31 cellular contexts compared by ENCODE assay signal in the genomic region with DNA sequence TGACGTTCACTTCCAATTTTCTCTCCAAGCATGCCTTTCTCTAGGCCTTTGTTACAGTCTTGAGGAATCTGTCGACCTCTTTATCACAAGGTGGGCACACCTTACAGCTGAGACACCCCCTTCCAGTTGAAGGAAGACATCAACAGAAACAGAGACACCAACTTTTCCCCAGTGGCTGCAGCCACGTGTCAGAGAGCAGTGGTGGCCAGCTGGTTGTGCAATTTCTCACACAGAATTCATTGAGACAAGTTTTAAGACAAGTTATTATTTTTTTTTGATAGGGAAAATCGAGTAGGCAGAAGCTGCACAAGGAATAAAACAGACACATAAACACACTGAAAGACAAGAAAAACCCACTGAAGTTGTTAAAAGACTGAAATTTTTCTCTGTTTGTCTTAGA.
"Had no signal": no experiment of that assay in that cellular context is flagged by ENCODE, and none has a peak within 500 bp of the region (broad histone marks: within the 10 kb centered on the region; RNA-seq: fewer than 3 reads in every experiment).

No MANE protein-coding gene starts in this region.

- H3K9me3 Mint-ChIP-seq: activated CD4-positive, alpha-beta T cell treated with anti-CD3 and anti-CD28 coated beads, Interleukin-2, amount 10 ng/mL, durations not matched to agents 7 days and 5 days; activated naive CD4-positive, alpha-beta T cell treated with anti-CD3 and anti-CD28 coated beads, Interleukin-2, amount 50 U/mL, for 24 hours; activated T-cell treated with anti-CD3 and anti-CD28 coated beads, Interleukin-2, amount 50 U/mL, for 24 hours; activated T-helper 2 cell treated with anti-CD3 and anti-CD28 coated beads, Interferon-gamma antibody, Interleukin-2, Interleukin-4, amounts not matched to agents 10 μg/mL and 5 μg/mL and 100 μg/mL, durations not matched to agents 14 hours and 24 hours and 36 hours had no signal

- H3K27me3 ChIP-seq: ascending aorta, cardiac muscle cell had no signal

- H3K27ac ChIP-seq: ascending aorta, cardiac muscle cell, PC-9, RWPE1, VCaP had no signal

- H3K36me3 Mint-ChIP-seq: activated naive CD4-positive, alpha-beta T cell treated with anti-CD3 and anti-CD28 coated beads, Interleukin-2, amount 50 U/mL, for 24 hours; activated naive CD8-positive, alpha-beta T cell treated with anti-CD3 and anti-CD28 coated beads, Interleukin-2, amount 10 ng/mL, durations not matched to agents 7 days and 5 days had no signal

- H3K4me1 Mint-ChIP-seq: activated CD4-positive, alpha-beta T cell treated with anti-CD3 and anti-CD28 coated beads, Interleukin-2, amount 10 ng/mL, durations not matched to agents 7 days and 5 days; activated naive CD4-positive, alpha-beta T cell treated with anti-CD3 and anti-CD28 coated beads, Interleukin-2, amount 50 U/mL, for 24 hours; activated naive CD8-positive, alpha-beta T cell treated with anti-CD3 and anti-CD28 coated beads, Interleukin-2, amount 10 ng/mL, durations not matched to agents 7 days and 5 days had no signal

- H3K4me3 Mint-ChIP-seq: activated CD4-positive, alpha-beta T cell treated with anti-CD3 and anti-CD28 coated beads, Interleukin-2, amount 10 ng/mL, durations not matched to agents 7 days and 5 days; activated CD8-positive, alpha-beta T cell treated with anti-CD3 and anti-CD28 coated beads, Interleukin-2, amount 10 ng/mL, durations not matched to agents 7 days and 5 days; activated naive CD4-positive, alpha-beta T cell treated with anti-CD3 and anti-CD28 coated beads, Interleukin-2, amount 50 U/mL, for 24 hours; activated naive CD8-positive, alpha-beta T cell treated with anti-CD3 and anti-CD28 coated beads, Interleukin-2, amount 10 ng/mL, durations not matched to agents 7 days and 5 days; activated T-cell treated with anti-CD3 and anti-CD28 coated beads, Interleukin-2, amount 50 U/mL, for 24 hours had no signal

- ATAC-seq: activated CD8-positive, alpha-beta T cell treated with anti-CD3 and anti-CD28 coated beads, Interleukin-2, amount 10 ng/mL, durations not matched to agents 7 days and 5 days; K562; Right ventricle myocardium inferior had no signal

- H3K4me1 ChIP-seq: ascending aorta had no signal

- H3K4me3 ChIP-seq: ascending aorta, cardiac muscle cell, K562, PC-9 had no signal

- H3K36me3 ChIP-seq: ascending aorta, cardiac muscle cell had no signal

- H3K27ac Mint-ChIP-seq: activated CD4-positive, alpha-beta T cell treated with anti-CD3 and anti-CD28 coated beads, Interleukin-2, amount 10 ng/mL, durations not matched to agents 7 days and 5 days; activated CD8-positive, alpha-beta T cell treated with anti-CD3 and anti-CD28 coated beads, Interleukin-2, amount 10 ng/mL, durations not matched to agents 7 days and 5 days; activated naive CD4-positive, alpha-beta T cell treated with anti-CD3 and anti-CD28 coated beads, Interleukin-2, amount 50 U/mL, for 24 hours; activated naive CD8-positive, alpha-beta T cell treated with anti-CD3 and anti-CD28 coated beads, Interleukin-2, amount 10 ng/mL, durations not matched to agents 7 days and 5 days; activated T-cell treated with anti-CD3 and anti-CD28 coated beads, Interleukin-2, amount 50 U/mL, for 24 hours; activated T-helper 2 cell treated with anti-CD3 and anti-CD28 coated beads, Interferon-gamma antibody, Interleukin-2, Interleukin-4, amounts not matched to agents 10 μg/mL and 5 μg/mL and 100 μg/mL, durations not matched to agents 14 hours and 24 hours and 36 hours had no signal

- H3K9me3 ChIP-seq: ascending aorta had no signal

- H3K4me2 ChIP-seq: PC-9 had no signal

- DNase-seq: activated CD4-positive, alpha-beta T cell treated with anti-CD3 and anti-CD28 coated beads for 1 hour; activated CD4-positive, alpha-beta T cell treated with anti-CD3 and anti-CD28 coated beads, Interleukin-2, amount 10 ng/mL, durations not matched to agents 7 days and 5 days; activated CD4-positive, alpha-beta T cell treated with anti-CD3 and anti-CD28 coated beads, Interleukin-2, amount 50 U/mL, for 48 hours; activated CD4-positive, CD25-positive, alpha-beta regulatory T cell; activated CD8-positive, alpha-beta T cell treated with anti-CD3 and anti-CD28 coated beads, Interleukin-2, amount 10 ng/mL, durations not matched to agents 7 days and 5 days; activated gamma-delta T cell; activated naive CD4-positive, alpha-beta T cell treated with Interleukin-2 at 50 U/mL for 16 hours; activated naive CD8-positive, alpha-beta T cell treated with anti-CD3 and anti-CD28 coated beads, Interleukin-2, amount 10 ng/mL, durations not matched to agents 7 days and 5 days; activated T-cell treated with anti-CD3 and anti-CD28 coated beads, Interleukin-2, amount 50 U/mL, for 24 hours; amygdala; NCI-H1105; NCI-H1417 treated with DMSO at 0.1 percent for 48 hours; NCI-H1694; NCI-H1930; NCI-H2081 treated with DMSO at 0.1 percent for 48 hours; NCI-H226; NCI-H446 treated with DMSO at 0.1 percent for 48 hours; NCI-H524 treated with DMSO at 0.1 percent for 48 hours; PC-9; SW 1271; T-helper 1 cell; T-helper 2 cell; T-helper 9 cell had no signal

- H2AFZ ChIP-seq: PC-9 had no signal
